In the genomic region with DNA sequence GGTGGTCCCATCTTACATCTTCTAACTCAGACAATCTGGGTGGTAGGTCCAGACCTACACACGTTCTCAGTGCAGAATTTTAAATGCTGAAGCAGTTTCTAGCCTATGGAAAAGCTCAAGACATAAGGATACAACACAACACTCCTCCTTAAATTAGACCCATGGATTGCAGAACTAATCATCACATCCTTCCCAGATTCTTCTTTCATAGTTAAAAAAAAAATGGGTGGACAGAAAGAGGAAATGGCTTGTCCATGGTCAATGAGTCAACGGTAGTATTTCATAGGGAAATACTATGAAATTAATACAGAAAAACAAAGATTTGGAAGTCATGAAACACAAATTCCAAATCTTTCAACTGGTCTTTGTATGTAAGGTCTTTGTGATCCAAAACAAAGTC, we compare ENCODE assay signal across 26 cellular contexts.
DNase-seq lines count a peak whose midpoint lies in the region; ATAC-seq, FAIRE-seq and TF ChIP-seq lines count a peak whose summit lies in the region.
"Had no signal": no experiment of that assay in that cellular context is flagged by ENCODE, and none has a peak within 500 bp of the region (broad histone marks: within the 10 kb centered on the region; RNA-seq: fewer than 3 reads in every experiment).

No MANE protein-coding gene starts in this region.

- H3K27me3 Mint-ChIP-seq in osteocyte (ENCODE audit: unreplicated experiment): no peaks in the 10 kb centered on the region
- H3K27me3 Mint-ChIP-seq: CD8-positive, alpha-beta memory T cell had no signal

- intact Hi-C loops in endothelial cell of umbilical vein (cut with micrococcal nuclease): no loop called here

- no peaks in the 10 kb centered on the region for H4K20me1 ChIP-seq in endothelial cell of umbilical vein (replicated peaks; ENCODE audit: control insufficient read depth, extremely low read depth, insufficient read depth, low read length)
- H4K20me1 ChIP-seq: BLaER1 treated with 17β-estradiol and CSF1 and Interleukin-3, amounts not matched to agents 10 nM and 100 nM had no signal

- no peak overlapping the region for H3K4me3 Mint-ChIP-seq in osteocyte (ENCODE audit: unreplicated experiment)
- H3K4me3 Mint-ChIP-seq: CD14-positive monocyte; CD4-positive, alpha-beta T cell; CD8-positive, alpha-beta memory T cell; GM23338; H9 had no signal

- TF ChIP-seq CTCF in endothelial cell of umbilical vein (IDR thresholded peaks at IDR 0.05; ENCODE audit: extremely low read depth in 1 of 2, insufficient read depth in 1 of 2, low read depth in 1 of 2, low read length in 2 of 2) (no peak), osteocyte (IDR thresholded peaks at IDR 0.05) (no peak)

- no peak overlapping the region for H3K9ac ChIP-seq in endothelial cell of umbilical vein (replicated peaks; ENCODE audit: extremely low read depth, insufficient read depth, low read length)
- H3K9ac ChIP-seq: BLaER1 treated with 17β-estradiol and CSF1 and Interleukin-3, amounts not matched to agents 10 nM and 100 nM had no signal

- no peak for FAIRE-seq in endothelial cell of umbilical vein (lab: Jason Lieb, UNC)
- FAIRE-seq: D721Med, GM12891, GM18507 had no signal

- no peak overlapping the region for H3K4me2 ChIP-seq in endothelial cell of umbilical vein (ENCODE audit: insufficient read depth, low read length)
- H3K4me2 ChIP-seq: A549, GM23338 had no signal

- CTCF ChIA-PET in endothelial cell of umbilical vein (lab: Charles Lee): no interaction called here

- no peaks in the 10 kb centered on the region for H3K79me2 ChIP-seq in endothelial cell of umbilical vein (ENCODE audit: control insufficient read depth, insufficient read depth, low read length)

- no TSS peak for BruUV-seq in endothelial cell of umbilical vein (replicated peaks; lab: Mats Ljungman, UMichigan)

- H3K36me3 Mint-ChIP-seq in osteocyte (ENCODE audit: unreplicated experiment): peaks cover 51% of the 10 kb centered on the region
- H3K36me3 Mint-ChIP-seq: CD14-positive monocyte; CD8-positive, alpha-beta memory T cell had no signal

- no peaks in the 10 kb centered on the region for H3K9me3 Mint-ChIP-seq in osteocyte (ENCODE audit: unreplicated experiment)
- H3K9me3 Mint-ChIP-seq: CD4-positive, alpha-beta T cell; CD8-positive, alpha-beta memory T cell; GM23338; H9 had no signal

- H3K4me1 Mint-ChIP-seq in osteocyte (ENCODE audit: unreplicated experiment): peaks cover 47% of the 10 kb centered on the region
- H3K4me1 Mint-ChIP-seq: CD14-positive monocyte; CD8-positive, alpha-beta memory T cell; GM23338; H9 had no signal

- no peaks in the 10 kb centered on the region for H3K27me3 ChIP-seq in endothelial cell of umbilical vein (ENCODE audit: control insufficient read depth in 2 of 2, insufficient read depth in 2 of 2, low read length in 2 of 2)
- H3K27me3 ChIP-seq: BE2C; BLaER1 treated with 17β-estradiol and CSF1 and Interleukin-3, amounts not matched to agents 10 nM and 100 nM had no signal

- peak overlapping the region; percentile 67 for H3K27ac Mint-ChIP-seq in osteocyte (ENCODE audit: unreplicated experiment)
- H3K27ac Mint-ChIP-seq: CD14-positive monocyte; CD4-positive, alpha-beta T cell; CD8-positive, alpha-beta memory T cell; GM23338; H9 had no signal

- ATAC-seq in HG03039 (IDR thresholded peaks at IDR 0.05; ENCODE audit: unreplicated experiment): no peak
- ATAC-seq: GM23338, HCT116 had no signal

- no peaks in the 10 kb centered on the region for H3K36me3 ChIP-seq in endothelial cell of umbilical vein (ENCODE audit: control insufficient read depth in 2 of 2, extremely low read depth in 1 of 2, insufficient read depth in 2 of 2, low read length in 2 of 2)
- H3K36me3 ChIP-seq: BE2C; BLaER1 treated with 17β-estradiol and CSF1 and Interleukin-3, amounts not matched to agents 10 nM and 100 nM had no signal

- no peaks in the 10 kb centered on the region for H3K9me3 ChIP-seq in endothelial cell of umbilical vein (replicated peaks; ENCODE audit: control insufficient read depth, insufficient read depth, low read length)
- H3K9me3 ChIP-seq: A549; BE2C; BLaER1 treated with 17β-estradiol and CSF1 and Interleukin-3, amounts not matched to agents 10 nM and 100 nM had no signal

- H3K4me3 ChIP-seq in endothelial cell of umbilical vein (replicated peaks in 1 of 3; ENCODE audit: insufficient read depth in 1 of 3, low read depth in 1 of 3, low read length in 3 of 3): no peak overlapping the region
- H3K4me3 ChIP-seq: A549; BLaER1 treated with 17β-estradiol and CSF1 and Interleukin-3, amounts not matched to agents 10 nM and 100 nM; GM23338 had no signal

- dilution Hi-C loops in endothelial cell of umbilical vein (cut with MboI; ENCODE audit: extremely low pct_ligation_motif_present, low sequenced_read_pairs): no loop called here

- H3K4me1 ChIP-seq in endothelial cell of umbilical vein (ENCODE audit: control insufficient read depth, extremely low read depth, insufficient read depth, low read length): no peaks in the 10 kb centered on the region
- H3K4me1 ChIP-seq: BE2C had no signal

- POLR2A ChIA-PET in endothelial cell of umbilical vein (lab: Charles Lee): no interaction called here

- DNase-seq in GM03348 (ENCODE audit: low spot score): peak; percentile 17
- peak; percentile 3 for DNase-seq in MV-4-11 (lab: John Stamatoyannopoulos, UW)
- no peak for DNase-seq in endothelial cell of umbilical vein (ENCODE audit: low read depth, low spot score)
- DNase-seq in osteocyte (ENCODE audit: extremely low spot score, unreplicated experiment): no peak
- no peak for DNase-seq in SW 1271 (lab: John Stamatoyannopoulos, UW)
- DNase-seq in activated gamma-delta T cell treated with Interleukin-2 at 50 U/mL for 16 hours: no peak
- DNase-seq: 8988T; ACHN; AML-193; BE2C; CD4-positive, alpha-beta T cell; CD8-positive, alpha-beta memory T cell; DMS 273 treated with DMSO at 0.1 percent for 48 hours; DMS79; EL; GDM1; H9 had no signal

- no peak for TF ChIP-seq POLR2A in endothelial cell of umbilical vein (IDR thresholded peaks at IDR 0.05; ENCODE audit: low read depth, low read length)

- H2AFZ ChIP-seq in endothelial cell of umbilical vein (ENCODE audit: low read depth, low read length): no peak overlapping the region
- H2AFZ ChIP-seq: GM23338 had no signal

- H3K27ac ChIP-seq in endothelial cell of umbilical vein (ENCODE audit: insufficient read depth, low read depth, low read length): no peak overlapping the region
- H3K27ac ChIP-seq: BLaER1 treated with 17β-estradiol and CSF1 and Interleukin-3, amounts not matched to agents 10 nM and 100 nM had no signal

- no peaks in the 10 kb centered on the region for H3K9me1 ChIP-seq in endothelial cell of umbilical vein (replicated peaks; ENCODE audit: control insufficient read depth, extremely low read depth, insufficient read depth, low read length)

TF ChIP-seq in endothelial cell of umbilical vein, 7 proteins besides CTCF, POLR2A, EP300 and RAD21:
- no peak for TF ChIP-seq MAX (IDR thresholded peaks at IDR 0.05; ENCODE audit: insufficient read depth, insufficient read length)
- no peak for TF ChIP-seq JUN (IDR thresholded peaks at IDR 0.05; ENCODE audit: borderline replicate concordance, insufficient read depth, insufficient read length, low read depth)
- TF ChIP-seq FOS (IDR thresholded peaks at IDR 0.05; ENCODE audit: borderline replicate concordance, insufficient read depth, low read length): peak; percentile 35

Comparison
In these comparisons a context has a peak if more than half of its experiments do, and no peak if none do; other contexts are left out.
1. DNase-seq: peak in GM03348 (single experiment) and MV-4-11 (single experiment); none in endothelial cell of umbilical vein (single experiment), osteocyte (single experiment), SW 1271 (0 of 2) and activated gamma-delta T cell treated with Interleukin-2 at 50 U/mL for 16 hours (single experiment).